ENCODE assay signal across 8 cellular contexts in the genomic region with DNA sequence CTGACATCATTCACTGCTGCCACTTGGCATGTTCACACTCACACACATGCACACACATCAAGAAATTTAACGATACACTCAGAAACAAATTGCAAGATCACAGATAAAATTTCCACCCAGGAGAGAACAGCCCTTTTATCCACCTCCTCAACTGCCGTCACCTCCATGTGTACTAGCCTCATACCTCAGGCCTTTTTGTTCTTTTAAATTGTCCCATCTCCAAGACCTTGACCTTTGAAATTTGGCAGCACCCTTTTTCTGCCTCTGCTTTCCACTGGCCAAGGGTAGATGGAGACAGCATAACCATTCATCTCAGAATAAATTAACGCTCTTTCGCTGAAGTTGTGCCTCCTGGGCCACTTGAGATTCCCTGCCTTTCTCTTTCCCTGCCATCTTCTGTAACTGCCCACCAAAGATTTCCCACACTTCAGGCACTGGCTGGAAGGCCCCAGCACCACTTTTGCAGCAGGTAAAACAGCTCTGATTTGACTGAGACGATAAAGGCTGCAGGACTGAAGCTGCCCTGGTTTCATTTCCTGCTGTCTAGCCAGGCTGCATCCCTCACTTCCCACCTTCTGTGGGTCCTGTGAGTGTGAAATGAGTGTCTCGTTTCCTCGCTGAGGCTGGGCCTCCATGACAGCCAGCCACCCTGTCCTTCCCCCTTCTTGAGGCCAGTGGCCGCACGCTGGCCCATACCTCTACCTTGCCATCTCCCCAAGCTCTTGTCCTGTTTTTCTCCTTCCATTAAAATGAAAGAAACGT. TPM values are rescaled to one million over a fixed set of nuclear protein-coding genes. Genes with fewer than 3 reads are reported as not detected.
DNase-seq lines count a peak whose midpoint lies in the region; ATAC-seq, FAIRE-seq and TF ChIP-seq lines count a peak whose summit lies in the region.

No MANE protein-coding gene starts in this region.

- H3K27ac Mint-ChIP-seq in activated naive CD4-positive, alpha-beta T cell treated with anti-CD3 and anti-CD28 coated beads, Interleukin-2, amount 50 U/mL, for 24 hours = peak overlapping the region; percentile 4
- H3K27ac Mint-ChIP-seq in astrocyte (ENCODE audit: unreplicated experiment) = peak overlapping the region; percentile 100

- H3K4me2 ChIP-seq in astrocyte (ENCODE audit: low read length) = no peak overlapping the region

- no peak overlapping the region for H2AFZ ChIP-seq in astrocyte (ENCODE audit: low read depth, low read length)

- no peak overlapping the region for H3K9ac ChIP-seq in astrocyte (ENCODE audit: low read length)

- no peak overlapping the region for H3K4me3 Mint-ChIP-seq in activated naive CD4-positive, alpha-beta T cell treated with anti-CD3 and anti-CD28 coated beads, Interleukin-2, amount 50 U/mL, for 24 hours
- H3K4me3 Mint-ChIP-seq in astrocyte (ENCODE audit: unreplicated experiment) = peak overlapping the region; percentile 9

- ATAC-seq in HG03175 (IDR thresholded peaks at IDR 0.05; ENCODE audit: unreplicated experiment) (peak; percentile 54), sciatic nerve (peak; percentile 14)

- peaks cover 86% of the 10 kb centered on the region for H3K79me2 ChIP-seq in astrocyte (ENCODE audit: insufficient read depth, low read length)

- H3K36me3 Mint-ChIP-seq in activated naive CD4-positive, alpha-beta T cell treated with anti-CD3 and anti-CD28 coated beads, Interleukin-2, amount 50 U/mL, for 24 hours = peaks cover 20% of the 10 kb centered on the region
- peaks cover 13% of the 10 kb centered on the region for H3K36me3 Mint-ChIP-seq in astrocyte (ENCODE audit: low read depth, unreplicated experiment)

- FAIRE-seq in astrocyte (lab: Jason Lieb, UNC) = no peak
- no peak for FAIRE-seq in HTR-8/SVneo (lab: Jason Lieb, UNC)

- no peak for DNase-seq in activated naive CD4-positive, alpha-beta T cell (lab: John Stamatoyannopoulos, UW)
- no peak for DNase-seq in astrocyte (ENCODE audit: low read depth)
- no peak for DNase-seq in sciatic nerve (ENCODE audit: low spot score)
- no peak for DNase-seq in HTR-8/SVneo (ENCODE audit: insufficient read length, low spot score)
- DNase-seq in hypothalamus (lab: John Stamatoyannopoulos, UW) = no peak
- DNase-seq in OCI-M1 (lab: John Stamatoyannopoulos, UW) = no peak

- peaks cover 4% of the 10 kb centered on the region for H4K20me1 ChIP-seq in astrocyte (ENCODE audit: insufficient read depth, low read length)

- H3K4me3 ChIP-seq in astrocyte (ENCODE audit: insufficient read depth, low read depth, low read length) = no peak overlapping the region

- peaks cover 71% of the 10 kb centered on the region for H3K4me1 Mint-ChIP-seq in activated naive CD4-positive, alpha-beta T cell treated with anti-CD3 and anti-CD28 coated beads, Interleukin-2, amount 50 U/mL, for 24 hours
- peaks cover 67% of the 10 kb centered on the region for H3K4me1 Mint-ChIP-seq in astrocyte (ENCODE audit: low read depth, unreplicated experiment)

- no peaks in the 10 kb centered on the region for H3K36me3 ChIP-seq in astrocyte (ENCODE audit: insufficient read depth, low read length)

- no peaks in the 10 kb centered on the region for H3K27me3 ChIP-seq in astrocyte (ENCODE audit: insufficient read depth, low read length)

- H3K27me3 Mint-ChIP-seq in activated naive CD4-positive, alpha-beta T cell treated with anti-CD3 and anti-CD28 coated beads, Interleukin-2, amount 50 U/mL, for 24 hours = no peaks in the 10 kb centered on the region
- H3K27me3 Mint-ChIP-seq in astrocyte (ENCODE audit: low read depth, unreplicated experiment) = no peaks in the 10 kb centered on the region

- peaks cover 46% of the 10 kb centered on the region for H3K4me1 ChIP-seq in astrocyte (ENCODE audit: insufficient read depth, low read length)

- no peak for TF ChIP-seq CTCF in astrocyte (IDR thresholded peaks at IDR 0.05; ENCODE audit: insufficient read depth, low read depth, low read length)

- intact Hi-C loops in sciatic nerve (cut with DNase I) = no loop called here

- no peak overlapping the region for H3K27ac ChIP-seq in astrocyte (ENCODE audit: low read depth, low read length)

- H3K9me3 ChIP-seq in astrocyte (ENCODE audit: insufficient read depth, low read depth, low read length) = no peaks in the 10 kb centered on the region

- H3K9me3 Mint-ChIP-seq in activated naive CD4-positive, alpha-beta T cell treated with anti-CD3 and anti-CD28 coated beads, Interleukin-2, amount 50 U/mL, for 24 hours = peaks cover 4% of the 10 kb centered on the region
- no peaks in the 10 kb centered on the region for H3K9me3 Mint-ChIP-seq in astrocyte (ENCODE audit: unreplicated experiment)

RNA-seq across cellular contexts. Expression of gene MBNL2, which starts 39.3 kb away (rescaled TPM):
- 66.5 and 70.2 TPM in 2 replicates for total RNA-seq in astrocyte
- 102 TPM for total RNA-seq in sciatic nerve
